In the genomic region with DNA sequence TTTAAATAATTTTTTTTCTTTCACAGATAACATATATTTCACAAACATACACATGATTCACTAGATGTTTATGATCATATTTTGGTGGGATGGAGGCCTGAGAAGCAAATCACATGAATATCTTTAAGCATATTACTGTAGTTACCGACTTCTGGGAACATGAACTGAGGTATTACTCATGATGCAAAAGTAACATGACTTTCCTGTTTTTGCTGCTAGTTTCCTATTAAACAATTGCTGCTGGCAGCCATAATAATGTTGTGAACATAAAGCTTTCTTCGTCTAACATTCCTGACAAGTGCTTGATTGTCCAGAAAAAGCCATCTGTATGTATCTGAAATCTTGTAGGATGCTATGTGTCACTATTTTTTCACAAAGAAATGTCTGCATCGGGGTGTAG, we compare ENCODE assay signal across 27 cellular contexts.
"Had no signal": no experiment of that assay in that cellular context is flagged by ENCODE, and none has a peak within 500 bp of the region (broad histone marks: within the 10 kb centered on the region; RNA-seq: fewer than 3 reads in every experiment).

No MANE protein-coding gene starts in this region.

- H3K27ac Mint-ChIP-seq: activated CD4-positive, alpha-beta memory T cell treated with anti-CD3 and anti-CD28 coated beads for 36 hours; activated CD4-positive, alpha-beta T cell treated with anti-CD3 and anti-CD28 coated beads, Interleukin-2, amount 10 ng/mL, durations not matched to agents 24 days and 14 days; activated naive CD4-positive, alpha-beta T cell treated with anti-CD3 and anti-CD28 coated beads, Interleukin-2, amount 10 ng/mL, durations not matched to agents 7 days and 5 days; activated naive CD8-positive, alpha-beta T cell treated with anti-CD3 and anti-CD28 coated beads, Interleukin-2, amount 10 ng/mL, durations not matched to agents 7 days and 5 days; activated T-cell treated with anti-CD3 and anti-CD28 coated beads, Interleukin-2, amount 50 U/mL, for 24 hours; endodermal cell; memory B cell; naive thymus-derived CD8-positive, alpha-beta T cell had no signal

- H3K27ac ChIP-seq: ascending aorta, coronary artery, epithelial cell of prostate, esophagus squamous epithelium, gastroesophageal sphincter, right lobe of liver, testis had no signal

- H3K27me3 ChIP-seq: ascending aorta, right lobe of liver, testis had no signal

- H3K9me3 Mint-ChIP-seq: activated CD4-positive, alpha-beta memory T cell treated with anti-CD3 and anti-CD28 coated beads for 36 hours; activated CD4-positive, alpha-beta T cell treated with anti-CD3 and anti-CD28 coated beads, Interleukin-2, amount 10 ng/mL, durations not matched to agents 24 days and 14 days; activated naive CD4-positive, alpha-beta T cell treated with anti-CD3 and anti-CD28 coated beads, Interleukin-2, amount 10 ng/mL, durations not matched to agents 7 days and 5 days; activated naive CD8-positive, alpha-beta T cell treated with anti-CD3 and anti-CD28 coated beads, Interleukin-2, amount 10 ng/mL, durations not matched to agents 7 days and 5 days; activated T-cell treated with anti-CD3 and anti-CD28 coated beads, Interleukin-2, amount 50 U/mL, for 24 hours; brain; endodermal cell; memory B cell; naive thymus-derived CD8-positive, alpha-beta T cell had no signal

- H3K4me3 ChIP-seq: ascending aorta, coronary artery, esophagus squamous epithelium, gastroesophageal sphincter, right lobe of liver, testis had no signal

- H3K4me1 ChIP-seq: gastroesophageal sphincter, right lobe of liver, testis had no signal

- H3K9me3 ChIP-seq: ascending aorta, esophagus squamous epithelium, gastroesophageal sphincter, right lobe of liver, testis had no signal

- H3K36me3 Mint-ChIP-seq: activated CD4-positive, alpha-beta memory T cell treated with anti-CD3 and anti-CD28 coated beads for 36 hours; activated naive CD4-positive, alpha-beta T cell treated with anti-CD3 and anti-CD28 coated beads, Interleukin-2, amount 10 ng/mL, durations not matched to agents 7 days and 5 days; activated naive CD8-positive, alpha-beta T cell treated with anti-CD3 and anti-CD28 coated beads, Interleukin-2, amount 10 ng/mL, durations not matched to agents 7 days and 5 days; brain; memory B cell; naive thymus-derived CD8-positive, alpha-beta T cell had no signal

- DNase-seq: activated CD4-positive, alpha-beta memory T cell treated with anti-CD3 and anti-CD28 coated beads for 36 hours; activated CD4-positive, alpha-beta T cell treated with anti-CD3 and anti-CD28 coated beads, Interleukin-2, amount 10 ng/mL, durations not matched to agents 24 days and 14 days; activated CD4-positive, CD25-positive, alpha-beta regulatory T cell treated with anti-CD3 and anti-CD28 coated beads, Interleukin-2, amount 50 U/mL, for 72 hours; activated CD8-positive, alpha-beta memory T cell treated with anti-CD3 and anti-CD28 coated beads, Interleukin-2, amount 50 U/mL, for 4 hours; activated gamma-delta T cell; activated naive CD4-positive, alpha-beta T cell treated with anti-CD3 and anti-CD28 coated beads, Interleukin-2, amount 10 ng/mL, durations not matched to agents 7 days and 5 days; activated naive CD8-positive, alpha-beta T cell treated with anti-CD3 and anti-CD28 coated beads, Interleukin-2, amount 10 ng/mL, durations not matched to agents 7 days and 5 days; activated T-cell treated with anti-CD3 and anti-CD28 coated beads, Interleukin-2, amount 50 U/mL, for 24 hours; endodermal cell; esophagus squamous epithelium; head of caudate nucleus; hippocampal formation; kidney; left colon; naive thymus-derived CD8-positive, alpha-beta T cell; posterior cingulate gyrus; right lobe of liver; stimulated activated CD4-positive, alpha-beta T cell treated with anti-CD3 and anti-CD28 coated beads, Interleukin-2, amount 100 ng/mL, for 48 hours; stimulated activated naive CD4-positive, alpha-beta T cell treated with Interleukin-2 at 50 U/mL for 16 hours; T-helper 2 cell; testis had no signal

- H3K4me1 Mint-ChIP-seq: activated CD4-positive, alpha-beta T cell treated with anti-CD3 and anti-CD28 coated beads, Interleukin-2, amount 10 ng/mL, durations not matched to agents 24 days and 14 days; activated naive CD4-positive, alpha-beta T cell treated with anti-CD3 and anti-CD28 coated beads, Interleukin-2, amount 10 ng/mL, durations not matched to agents 7 days and 5 days; activated naive CD8-positive, alpha-beta T cell treated with anti-CD3 and anti-CD28 coated beads, Interleukin-2, amount 10 ng/mL, durations not matched to agents 7 days and 5 days; memory B cell; naive thymus-derived CD8-positive, alpha-beta T cell had no signal

- H3K36me3 ChIP-seq: ascending aorta, esophagus squamous epithelium, gastroesophageal sphincter, right lobe of liver had no signal

- H3K4me3 Mint-ChIP-seq: activated CD4-positive, alpha-beta memory T cell treated with anti-CD3 and anti-CD28 coated beads for 36 hours; activated CD4-positive, alpha-beta T cell treated with anti-CD3 and anti-CD28 coated beads, Interleukin-2, amount 10 ng/mL, durations not matched to agents 24 days and 14 days; activated naive CD4-positive, alpha-beta T cell treated with anti-CD3 and anti-CD28 coated beads, Interleukin-2, amount 10 ng/mL, durations not matched to agents 7 days and 5 days; activated naive CD8-positive, alpha-beta T cell treated with anti-CD3 and anti-CD28 coated beads, Interleukin-2, amount 10 ng/mL, durations not matched to agents 7 days and 5 days; activated T-cell treated with anti-CD3 and anti-CD28 coated beads, Interleukin-2, amount 50 U/mL, for 24 hours; endodermal cell; memory B cell; naive thymus-derived CD8-positive, alpha-beta T cell had no signal
